1 cellular context compared by ENCODE assay signal in the genomic region with DNA sequence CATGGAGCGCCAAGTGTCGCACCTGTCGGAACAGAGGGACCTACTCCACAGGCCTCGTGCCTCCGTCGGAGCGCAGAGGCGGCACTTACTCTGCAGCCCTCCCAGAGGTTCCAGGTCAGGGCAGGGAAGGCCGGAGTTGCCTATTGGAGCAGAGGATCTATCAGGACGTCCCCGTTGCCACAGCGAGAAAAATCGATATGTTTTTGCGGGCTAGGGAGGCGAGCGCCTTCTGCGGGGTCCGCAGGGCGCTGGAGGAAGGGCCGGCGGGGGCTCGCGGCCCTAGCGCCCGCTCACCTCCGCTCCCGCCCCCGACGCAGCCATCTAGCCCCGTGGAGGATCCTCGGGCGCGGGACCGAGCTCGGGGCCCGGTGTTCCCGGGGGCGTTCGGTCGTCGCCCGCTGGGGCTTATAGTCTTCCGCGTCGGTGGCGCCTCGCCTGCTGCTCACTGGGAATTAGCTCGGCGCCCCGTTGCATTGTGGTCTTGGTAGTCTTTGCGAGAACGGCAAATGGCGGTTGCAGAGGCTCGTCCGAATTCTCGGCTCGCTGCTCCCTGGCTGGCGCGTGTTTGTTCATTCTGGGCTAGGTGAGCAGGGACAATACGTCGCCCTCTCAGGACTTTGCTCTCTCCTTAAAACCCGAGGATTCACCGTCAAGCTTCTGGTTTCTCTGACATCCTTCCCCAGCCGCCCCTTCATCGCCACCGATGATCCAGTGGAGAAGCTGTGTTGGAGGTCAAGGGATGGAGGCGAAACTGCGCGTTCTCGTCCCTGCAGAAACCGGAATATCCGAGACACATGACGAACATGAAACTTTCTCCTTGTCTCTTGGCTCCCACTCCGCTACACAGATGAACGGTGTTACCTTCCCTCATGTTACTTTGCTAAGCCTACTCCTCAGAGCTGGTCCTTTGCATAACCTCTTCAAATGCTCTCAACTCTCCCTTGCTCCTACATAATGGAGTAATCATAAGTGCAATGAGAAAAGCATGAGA.
TF ChIP-seq lines count a peak whose summit lies in the region.

Gene JTB (minus strand): TSS at position 425 of the 991 bp plus-strand sequence. CDS start 422 bp downstream, at position 3.

TF ChIP-seq in GM12878, 131 proteins besides CTCF, POLR2A, EP300 and RAD21 (continued from another document):
- TF ChIP-seq CREM (IDR thresholded peaks at IDR 0.05; ENCODE audit: low read depth) (peak; percentile 57; the same call in 1 of the 2 replicates), ZNF207 (IDR thresholded peaks at IDR 0.05; ENCODE audit: borderline replicate concordance) (0 out of 2 replicates have a peak, but pooled peaks have one; percentile 27), POLR2AphosphoS5 (IDR thresholded peaks at IDR 0.05; ENCODE audit: low read length) (peak; percentile 89), IKZF1 (conservative IDR thresholded peaks at IDR 0.05) (peak; percentile 84), TCF12 (IDR thresholded peaks at IDR 0.05; ENCODE audit: low read depth, low read length) (peak; percentile 28; the same call in 1 of the 2 replicates), RELA (IDR thresholded peaks at IDR 0.05; ENCODE audit: borderline replicate concordance, partially characterized antibody) (peak; percentile 18), IKZF2 (IDR thresholded peaks at IDR 0.05) (peak; percentile 29 to 36; a peak in 3 of 4 replicates), RUNX3 (IDR thresholded peaks at IDR 0.05; ENCODE audit: low read length) (peak; percentile 46; the same call in 1 of the 2 replicates), SIN3A (IDR thresholded peaks at IDR 0.05; ENCODE audit: low read depth, low read length) (peak; percentile 52), NBN (IDR thresholded peaks at IDR 0.05) (0 out of 2 replicates have a peak, but pooled peaks have one; percentile 58), ESRRA (IDR thresholded peaks at IDR 0.05; ENCODE audit: low read length) (no peak), RCOR1 (conservative IDR thresholded peaks at IDR 0.05; ENCODE audit: low read depth, low read length) (no peak), MXI1 (IDR thresholded peaks at IDR 0.05; ENCODE audit: low read depth, low read length) (peak; percentile 60), YY1 (IDR thresholded peaks at IDR 0.05; ENCODE audit: low read depth, low read length) (peak; percentile 97), HDAC6 (IDR thresholded peaks at IDR 0.05; ENCODE audit: unreplicated experiment) (peak; percentile 30), BHLHE40 (IDR thresholded peaks at IDR 0.05; ENCODE audit: borderline replicate concordance in 1 of 2, low read depth in 2 of 2, low read length in 1 of 2) (peak in 1 of 2 experiments; percentile 6; a peak in 1 of 4 replicates), STAT1 (conservative IDR thresholded peaks at IDR 0.05) (0 out of 2 replicates have a peak, but pooled peaks have one; percentile 23), POLR2AphosphoS2 (IDR thresholded peaks at IDR 0.05; ENCODE audit: low read depth, low read length) (peak; percentile 71), KLF5 (IDR thresholded peaks at IDR 0.05; ENCODE audit: partially characterized antibody) (peak; percentile 53), CREB1 (IDR thresholded peaks at IDR 0.05; ENCODE audit: low read depth) (peak; percentile 63), SIX5 (IDR thresholded peaks at IDR 0.05; ENCODE audit: low read depth, low read length, severe bottlenecking) (peak; percentile 83), BACH1 (IDR thresholded peaks at IDR 0.05; ENCODE audit: borderline replicate concordance) (peak; percentile 1; the same call in 1 of the 2 replicates), EGR1 (IDR thresholded peaks at IDR 0.05; ENCODE audit: borderline replicate concordance in 1 of 2, low read depth in 2 of 2, low read length in 2 of 2) (peak in 1 of 2 experiments; percentile 78; a peak in 2 of 3 replicates), NKRF (conservative IDR thresholded peaks at IDR 0.05) (peak; percentile 68; the same call in 1 of the 2 replicates), JUNB (IDR thresholded peaks at IDR 0.05) (peak; percentile 35), TBL1XR1 (IDR thresholded peaks at IDR 0.05; ENCODE audit: low read depth, low read length) (no peak), PAX5 (IDR thresholded peaks at IDR 0.05; ENCODE audit: borderline replicate concordance, low read depth, low read length) (0 out of 2 replicates have a peak, but pooled peaks have one; percentile 19), MAX (IDR thresholded peaks at IDR 0.05; ENCODE audit: low read depth, low read length) (peak; percentile 31; the same call in 1 of the 2 replicates), SMARCA5 (IDR thresholded peaks at IDR 0.05) (0 out of 2 replicates have a peak, but pooled peaks have one; percentile 68), MLLT1 (IDR thresholded peaks at IDR 0.05) (0 out of 2 replicates have a peak, but pooled peaks have one; percentile 3), ZNF384 (IDR thresholded peaks at IDR 0.05; ENCODE audit: borderline replicate concordance, low read depth, low read length) (no peak), MTA3 (IDR thresholded peaks at IDR 0.05; ENCODE audit: borderline replicate concordance, low read length) (no peak), POU2F2 (IDR thresholded peaks at IDR 0.05; ENCODE audit: borderline replicate concordance, low read depth, low read length) (peak; percentile 81; the same call in 2 of the 3 replicates), SMC3 (IDR thresholded peaks at IDR 0.05; ENCODE audit: borderline replicate concordance, low read length) (no peak), MYB (IDR thresholded peaks at IDR 0.05; ENCODE audit: borderline replicate concordance, low read depth, low read length) (no peak), TAF1 (IDR thresholded peaks at IDR 0.05; ENCODE audit: borderline replicate concordance, low read depth, low read length) (peak; percentile 85; the same call in 1 of the 2 replicates), HCFC1 (IDR thresholded peaks at IDR 0.05; ENCODE audit: low read length) (peak; percentile 87), DPF2 (IDR thresholded peaks at IDR 0.05) (peak; percentile 63), MYC (IDR thresholded peaks at IDR 0.05; ENCODE audit: insufficient read depth, insufficient read length, insufficient replicate concordance, low read length, severe bottlenecking) (peak; percentile 38), ZNF217 (IDR thresholded peaks at IDR 0.05) (no peak)
- TF ChIP-seq, protein P1, sequence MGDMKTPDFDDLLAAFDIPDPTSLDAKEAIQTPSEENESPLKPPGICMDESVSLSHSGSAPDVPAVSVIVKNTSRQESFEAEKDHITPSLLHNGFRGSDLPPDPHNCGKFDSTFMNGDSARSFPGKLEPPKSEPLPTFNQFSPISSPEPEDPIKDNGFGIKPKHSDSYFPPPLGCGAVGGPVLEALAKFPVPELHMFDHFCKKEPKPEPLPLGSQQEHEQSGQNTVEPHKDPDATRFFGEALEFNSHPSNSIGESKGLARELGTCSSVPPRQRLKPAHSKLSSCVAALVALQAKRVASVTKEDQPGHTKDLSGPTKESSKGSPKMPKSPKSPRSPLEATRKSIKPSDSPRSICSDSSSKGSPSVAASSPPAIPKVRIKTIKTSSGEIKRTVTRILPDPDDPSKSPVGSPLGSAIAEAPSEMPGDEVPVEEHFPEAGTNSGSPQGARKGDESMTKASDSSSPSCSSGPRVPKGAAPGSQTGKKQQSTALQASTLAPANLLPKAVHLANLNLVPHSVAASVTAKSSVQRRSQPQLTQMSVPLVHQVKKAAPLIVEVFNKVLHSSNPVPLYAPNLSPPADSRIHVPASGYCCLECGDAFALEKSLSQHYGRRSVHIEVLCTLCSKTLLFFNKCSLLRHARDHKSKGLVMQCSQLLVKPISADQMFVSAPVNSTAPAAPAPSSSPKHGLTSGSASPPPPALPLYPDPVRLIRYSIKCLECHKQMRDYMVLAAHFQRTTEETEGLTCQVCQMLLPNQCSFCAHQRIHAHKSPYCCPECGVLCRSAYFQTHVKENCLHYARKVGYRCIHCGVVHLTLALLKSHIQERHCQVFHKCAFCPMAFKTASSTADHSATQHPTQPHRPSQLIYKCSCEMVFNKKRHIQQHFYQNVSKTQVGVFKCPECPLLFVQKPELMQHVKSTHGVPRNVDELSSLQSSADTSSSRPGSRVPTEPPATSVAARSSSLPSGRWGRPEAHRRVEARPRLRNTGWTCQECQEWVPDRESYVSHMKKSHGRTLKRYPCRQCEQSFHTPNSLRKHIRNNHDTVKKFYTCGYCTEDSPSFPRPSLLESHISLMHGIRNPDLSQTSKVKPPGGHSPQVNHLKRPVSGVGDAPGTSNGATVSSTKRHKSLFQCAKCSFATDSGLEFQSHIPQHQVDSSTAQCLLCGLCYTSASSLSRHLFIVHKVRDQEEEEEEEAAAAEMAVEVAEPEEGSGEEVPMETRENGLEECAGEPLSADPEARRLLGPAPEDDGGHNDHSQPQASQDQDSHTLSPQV (IDR thresholded peaks at IDR 0.05), result no peak
- TF ChIP-seq, protein P2, sequence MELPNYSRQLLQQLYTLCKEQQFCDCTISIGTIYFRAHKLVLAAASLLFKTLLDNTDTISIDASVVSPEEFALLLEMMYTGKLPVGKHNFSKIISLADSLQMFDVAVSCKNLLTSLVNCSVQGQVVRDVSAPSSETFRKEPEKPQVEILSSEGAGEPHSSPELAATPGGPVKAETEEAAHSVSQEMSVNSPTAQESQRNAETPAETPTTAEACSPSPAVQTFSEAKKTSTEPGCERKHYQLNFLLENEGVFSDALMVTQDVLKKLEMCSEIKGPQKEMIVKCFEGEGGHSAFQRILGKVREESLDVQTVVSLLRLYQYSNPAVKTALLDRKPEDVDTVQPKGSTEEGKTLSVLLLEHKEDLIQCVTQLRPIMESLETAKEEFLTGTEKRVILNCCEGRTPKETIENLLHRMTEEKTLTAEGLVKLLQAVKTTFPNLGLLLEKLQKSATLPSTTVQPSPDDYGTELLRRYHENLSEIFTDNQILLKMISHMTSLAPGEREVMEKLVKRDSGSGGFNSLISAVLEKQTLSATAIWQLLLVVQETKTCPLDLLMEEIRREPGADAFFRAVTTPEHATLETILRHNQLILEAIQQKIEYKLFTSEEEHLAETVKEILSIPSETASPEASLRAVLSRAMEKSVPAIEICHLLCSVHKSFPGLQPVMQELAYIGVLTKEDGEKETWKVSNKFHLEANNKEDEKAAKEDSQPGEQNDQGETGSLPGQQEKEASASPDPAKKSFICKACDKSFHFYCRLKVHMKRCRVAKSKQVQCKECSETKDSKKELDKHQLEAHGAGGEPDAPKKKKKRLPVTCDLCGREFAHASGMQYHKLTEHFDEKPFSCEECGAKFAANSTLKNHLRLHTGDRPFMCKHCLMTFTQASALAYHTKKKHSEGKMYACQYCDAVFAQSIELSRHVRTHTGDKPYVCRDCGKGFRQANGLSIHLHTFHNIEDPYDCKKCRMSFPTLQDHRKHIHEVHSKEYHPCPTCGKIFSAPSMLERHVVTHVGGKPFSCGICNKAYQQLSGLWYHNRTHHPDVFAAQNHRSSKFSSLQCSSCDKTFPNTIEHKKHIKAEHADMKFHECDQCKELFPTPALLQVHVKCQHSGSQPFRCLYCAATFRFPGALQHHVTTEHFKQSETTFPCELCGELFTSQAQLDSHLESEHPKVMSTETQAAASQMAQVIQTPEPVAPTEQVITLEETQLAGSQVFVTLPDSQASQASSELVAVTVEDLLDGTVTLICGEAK (IDR thresholded peaks at IDR 0.05; ENCODE audit: borderline replicate concordance), result peak; percentile 19; the same call in 1 of the 2 replicates
TF ChIP-seq in GM12878: peak in this region for 35.
